In genomic region chr6:35224720-35225119, GRCh38 we compare ENCODE assay signal across 17 cellular contexts. TPM values are rescaled to one million over a fixed set of nuclear protein-coding genes. Genes with fewer than 3 reads are reported as not detected.
"Had no signal": no experiment of that assay in that cellular context is flagged by ENCODE, and none has a peak within 500 bp of the region (broad histone marks: within the 10 kb centered on the region; RNA-seq: fewer than 3 reads in every experiment).

No MANE protein-coding gene starts in this region.

- H3K27ac Mint-ChIP-seq: activated T-helper 17 cell treated with anti-CD3 and anti-CD28 coated beads, Interleukin-2, amount 50 U/mL, for 72 hours; endodermal cell; stimulated activated memory B cell treated with anti-CD40 and anti-IgM and Interleukin-4, amounts not matched to agents 10 μg/mL and 1 μg/mL and 100 μg/mL, for 72 hours had no signal

- H3K4me3 Mint-ChIP-seq: activated T-helper 17 cell treated with anti-CD3 and anti-CD28 coated beads, Interleukin-2, amount 50 U/mL, for 72 hours; endodermal cell; naive thymus-derived CD8-positive, alpha-beta T cell; stimulated activated memory B cell treated with anti-CD40 and anti-IgM and Interleukin-4, amounts not matched to agents 10 μg/mL and 1 μg/mL and 100 μg/mL, for 72 hours had no signal

- H3K4me1 ChIP-seq: pancreas had no signal

- H3K27me3 Mint-ChIP-seq: stimulated activated memory B cell treated with anti-CD40 and anti-IgM and Interleukin-4, amounts not matched to agents 10 μg/mL and 1 μg/mL and 100 μg/mL, for 72 hours had no signal

- H3K9me3 Mint-ChIP-seq: activated T-helper 17 cell treated with anti-CD3 and anti-CD28 coated beads, Interleukin-2, amount 50 U/mL, for 72 hours; endodermal cell; naive thymus-derived CD8-positive, alpha-beta T cell; stimulated activated memory B cell treated with anti-CD40 and anti-IgM and Interleukin-4, amounts not matched to agents 10 μg/mL and 1 μg/mL and 100 μg/mL, for 72 hours had no signal

- H3K9me3 ChIP-seq: mucosa of descending colon, pancreas, thyroid gland had no signal

- H3K27ac ChIP-seq: pancreas, thyroid gland had no signal

- H3K36me3 Mint-ChIP-seq: naive thymus-derived CD8-positive, alpha-beta T cell; stimulated activated memory B cell treated with anti-CD40 and anti-IgM and Interleukin-4, amounts not matched to agents 10 μg/mL and 1 μg/mL and 100 μg/mL, for 72 hours had no signal

- H3K27me3 ChIP-seq: pancreas, thyroid gland had no signal

- H3K4me1 Mint-ChIP-seq: activated T-helper 17 cell treated with anti-CD3 and anti-CD28 coated beads, Interleukin-2, amount 50 U/mL, for 72 hours; naive thymus-derived CD8-positive, alpha-beta T cell; stimulated activated memory B cell treated with anti-CD40 and anti-IgM and Interleukin-4, amounts not matched to agents 10 μg/mL and 1 μg/mL and 100 μg/mL, for 72 hours had no signal

- H3K36me3 ChIP-seq: pancreas, thyroid gland had no signal

- H3K4me3 ChIP-seq: mucosa of descending colon, pancreas, thyroid gland had no signal

- DNase-seq: activated CD4-positive, alpha-beta T cell treated with anti-CD3 and anti-CD28 coated beads for 1 hour; activated CD4-positive, alpha-beta T cell treated with anti-CD3 and anti-CD28 coated beads, Interleukin-2, amount 50 U/mL, for 4 hours; activated naive CD4-positive, alpha-beta T cell treated with Interleukin-2 at 50 U/mL for 16 hours; activated T-cell treated with anti-CD3 and anti-CD28 coated beads for 4 hours; aorta; endodermal cell; head of caudate nucleus; left colon; mucosa of descending colon; naive thymus-derived CD8-positive, alpha-beta T cell; pancreas; stimulated activated CD4-positive, alpha-beta T cell treated with anti-CD3 and anti-CD28 coated beads, Interleukin-2, amount 100 ng/mL, for 48 hours; T-helper 9 cell; thyroid gland had no signal

RNA-seq across cellular contexts. Expression of gene SCUBE3, which starts 11.0 kb away (rescaled TPM):
- total RNA-seq: bronchial epithelial cell had no signal
